Comparison of ENCODE assay signal across 8 cellular contexts in genomic region chr10:73991846-73992245, GRCh38. TPM values are rescaled to one million over a fixed set of nuclear protein-coding genes. Genes with fewer than 3 reads are reported as not detected.
DNase-seq lines count a peak whose midpoint lies in the region; ATAC-seq, FAIRE-seq and TF ChIP-seq lines count a peak whose summit lies in the region.
"Had no signal": no experiment of that assay in that cellular context is flagged by ENCODE, and none has a peak within 500 bp of the region (broad histone marks: within the 10 kb centered on the region; RNA-seq: fewer than 3 reads in every experiment).

No MANE protein-coding gene starts in this region.

- ATAC-seq in activated CD8-positive, alpha-beta T cell treated with anti-CD3 and anti-CD28 coated beads for 36 hours: peak; percentile 99
- ATAC-seq in left lung: peak; percentile 87
- no peak for ATAC-seq in GM19035 (IDR thresholded peaks at IDR 0.05; ENCODE audit: unreplicated experiment)
- ATAC-seq: gastrocnemius medialis had no signal

- DNase-seq in Kasumi-1 (lab: John Stamatoyannopoulos, UW) (peak; percentile 96 to 98), left lung (peak in 1 of 2 donors; percentile 74), stomach (peak; percentile 33), trophoblast cell (no peak), HTR-8/SVneo (ENCODE audit: insufficient read length, low spot score) (no peak)
- DNase-seq in activated CD8-positive, alpha-beta T cell treated with anti-CD3 and anti-CD28 coated beads for 36 hours: peak; percentile 88

- H3K27me3 ChIP-seq in left lung (no peaks in the 10 kb centered on the region), stomach (no peaks in the 10 kb centered on the region), trophoblast cell (ENCODE audit: insufficient read depth, low read length) (no peaks in the 10 kb centered on the region)
- H3K27me3 ChIP-seq: gastrocnemius medialis had no signal

- H3K27ac ChIP-seq in left lung (peak overlapping the region in 1 of 2 donors; percentile 84), stomach (peak overlapping the region in 2 of 5 donors; percentile 38 to 51), trophoblast cell (ENCODE audit: low read depth, low read length) (no peak overlapping the region)
- H3K27ac ChIP-seq: gastrocnemius medialis had no signal

- H4K12ac ChIP-seq in trophoblast cell (ENCODE audit: low read depth, low read length): no peak overlapping the region

- H4K8ac ChIP-seq in trophoblast cell (ENCODE audit: low read depth, low read length): no peak overlapping the region

- TF ChIP-seq POLR2A in stomach (IDR thresholded peaks at IDR 0.05): no peak

- no peak overlapping the region for H3K9ac ChIP-seq in trophoblast cell (ENCODE audit: low read length)

- 52 to 70% (median 67%) methylated on average over 6 of the region's 6 CpGs for WGBS in stomach, 5 donors
- WGBS in trophoblast cell (ENCODE audit: extremely low coverage, insufficient coverage, insufficient read length): 100% methylated on average over 1 of the region's 6 CpGs

- no peak overlapping the region for H3K23ac ChIP-seq in trophoblast cell (ENCODE audit: low read length)

- TF ChIP-seq CTCF in activated CD8-positive, alpha-beta T cell treated with anti-CD3 and anti-CD28 coated beads for 36 hours (IDR thresholded peaks at IDR 0.05): no peak
- TF ChIP-seq CTCF in left lung (IDR thresholded peaks at IDR 0.05) (no peak), stomach (IDR thresholded peaks at IDR 0.05) (no peak)

- H3K4me2 ChIP-seq in trophoblast cell (ENCODE audit: low read length): no peak overlapping the region

- no peaks in the 10 kb centered on the region for H3K79me1 ChIP-seq in trophoblast cell (ENCODE audit: low read length)

- H2AK5ac ChIP-seq in trophoblast cell (ENCODE audit: low read length): no peak overlapping the region

- no peak overlapping the region for H2BK5ac ChIP-seq in trophoblast cell (ENCODE audit: low read depth, low read length, poor library complexity)

- no peak overlapping the region for H3K14ac ChIP-seq in trophoblast cell (ENCODE audit: low read length)

- no peak overlapping the region for H2BK120ac ChIP-seq in trophoblast cell (ENCODE audit: insufficient read depth, low read length, poor library complexity)

- no peak for TF ChIP-seq EP300 in stomach (IDR thresholded peaks at IDR 0.05)

- H3K18ac ChIP-seq in trophoblast cell (ENCODE audit: low read length): no peak overlapping the region

- no peaks in the 10 kb centered on the region for H3K27me3 Mint-ChIP-seq in activated CD8-positive, alpha-beta T cell treated with anti-CD3 and anti-CD28 coated beads for 36 hours

- H2AFZ ChIP-seq in trophoblast cell (ENCODE audit: insufficient read depth, low read length, poor library complexity): no peak overlapping the region

- intact Hi-C loops in activated CD8-positive, alpha-beta T cell treated with anti-CD3 and anti-CD28 coated beads for 36 hours (cut with micrococcal nuclease): no loop called here
- intact Hi-C loops in left lung (cut with DNase I): no loop called here
- intact Hi-C loops in stomach (cut with DNase I; ENCODE audit: low total_unique reads): no loop called here

- H3K4me3 Mint-ChIP-seq in activated CD8-positive, alpha-beta T cell treated with anti-CD3 and anti-CD28 coated beads for 36 hours: peak overlapping the region; percentile 10

- H3K4ac ChIP-seq in trophoblast cell (ENCODE audit: low read depth, low read length): no peak overlapping the region

- no peaks in the 10 kb centered on the region for H3K36me3 Mint-ChIP-seq in activated CD8-positive, alpha-beta T cell treated with anti-CD3 and anti-CD28 coated beads for 36 hours (ENCODE audit: low read depth)

- H2BK12ac ChIP-seq in trophoblast cell (ENCODE audit: low read length): no peak overlapping the region

- H3K36me3 ChIP-seq in left lung: no peaks in the 10 kb centered on the region
- H3K36me3 ChIP-seq in stomach: no peaks in the 10 kb centered on the region
- no peaks in the 10 kb centered on the region for H3K36me3 ChIP-seq in trophoblast cell (ENCODE audit: control insufficient read depth in 1 of 2, insufficient read depth in 2 of 2, low read length in 2 of 2)
- H3K36me3 ChIP-seq: gastrocnemius medialis had no signal

- H3K4me3 ChIP-seq in left lung (no peak overlapping the region), stomach (no peak overlapping the region), trophoblast cell (ENCODE audit: low read depth, low read length) (no peak overlapping the region)
- H3K4me3 ChIP-seq: gastrocnemius medialis had no signal

- peak overlapping the region; percentile 67 for H3K27ac Mint-ChIP-seq in activated CD8-positive, alpha-beta T cell treated with anti-CD3 and anti-CD28 coated beads for 36 hours

- CTCF ChIA-PET in activated CD8-positive, alpha-beta T cell treated with anti-CD3 and anti-CD28 coated beads for 36 hours (lab: Charles Lee): interaction anchor here (0.5 to 2.6 kb wide), 5 partner anchors 9 to 111 kb away, joined by 3 to 14 read pairs (median 6); no protein-coding TSS in a partner anchor

- H3K9me3 Mint-ChIP-seq in activated CD8-positive, alpha-beta T cell treated with anti-CD3 and anti-CD28 coated beads for 36 hours: no peaks in the 10 kb centered on the region

- POLR2A ChIA-PET in activated CD8-positive, alpha-beta T cell treated with anti-CD3 and anti-CD28 coated beads for 36 hours (lab: Charles Lee): interaction anchor here (0.9 to 1.2 kb wide), 4 partner anchors 9 to 579 kb away, joined by 3 read pairs; no protein-coding TSS in a partner anchor

- peaks cover 26% of the 10 kb centered on the region for H3K4me1 Mint-ChIP-seq in activated CD8-positive, alpha-beta T cell treated with anti-CD3 and anti-CD28 coated beads for 36 hours (ENCODE audit: low read depth)

- no peaks in the 10 kb centered on the region for H3K79me2 ChIP-seq in trophoblast cell (ENCODE audit: control insufficient read depth, insufficient read depth, low read length, poor library complexity)

- no peak for FAIRE-seq in HTR-8/SVneo (lab: Jason Lieb, UNC)

- no peak overlapping the region for H4K91ac ChIP-seq in trophoblast cell (ENCODE audit: low read depth, low read length)

- H3K4me1 ChIP-seq in left lung (peaks cover 0 to 29% of the 10 kb centered on the region in 2 donors), stomach (peaks cover 0 to 15% (median 0%) of the 10 kb centered on the region in 4 donors), trophoblast cell (ENCODE audit: control insufficient read depth in 1 of 2, insufficient read depth in 2 of 2, low read length in 2 of 2) (no peaks in the 10 kb centered on the region)
- H3K4me1 ChIP-seq: gastrocnemius medialis had no signal

- no peaks in the 10 kb centered on the region for H3K9me3 ChIP-seq in left lung
- no peaks in the 10 kb centered on the region for H3K9me3 ChIP-seq in stomach
- no peaks in the 10 kb centered on the region for H3K9me3 ChIP-seq in trophoblast cell (ENCODE audit: insufficient read depth, low read depth, low read length)
- H3K9me3 ChIP-seq: gastrocnemius medialis had no signal

RNA-seq across cellular contexts. Expression of gene VCL, which starts 6.1 kb away (rescaled TPM):
- total RNA-seq in activated CD8-positive, alpha-beta T cell treated with anti-CD3 and anti-CD28 coated beads for 36 hours: 10 to 100 TPM; 16.9 to 17.7 TPM
- total RNA-seq in left lung (100 to 1,000 TPM; 179 to 195 TPM), stomach (100 to 1,000 TPM in 3 of 5 donors, 10 to 100 TPM in 2; 50.8 to 211 (median 107) TPM)
- polyA plus RNA-seq in stomach: 10 to 100 TPM; 11.2 to 33.2 (median 13.4) TPM
- polyA plus RNA-seq in trophoblast cell (2013): 100 and 103 TPM in 2 replicates

Comparison
In these comparisons a context has a peak if more than half of its experiments do, and no peak if none do; other contexts are left out.
1. DNase-seq: peak in Kasumi-1 (2 of 2), activated CD8-positive, alpha-beta T cell treated with anti-CD3 and anti-CD28 coated beads for 36 hours (single experiment) and stomach (single experiment); none in trophoblast cell (0 of 2) and HTR-8/SVneo (single experiment).